In the genomic region with DNA sequence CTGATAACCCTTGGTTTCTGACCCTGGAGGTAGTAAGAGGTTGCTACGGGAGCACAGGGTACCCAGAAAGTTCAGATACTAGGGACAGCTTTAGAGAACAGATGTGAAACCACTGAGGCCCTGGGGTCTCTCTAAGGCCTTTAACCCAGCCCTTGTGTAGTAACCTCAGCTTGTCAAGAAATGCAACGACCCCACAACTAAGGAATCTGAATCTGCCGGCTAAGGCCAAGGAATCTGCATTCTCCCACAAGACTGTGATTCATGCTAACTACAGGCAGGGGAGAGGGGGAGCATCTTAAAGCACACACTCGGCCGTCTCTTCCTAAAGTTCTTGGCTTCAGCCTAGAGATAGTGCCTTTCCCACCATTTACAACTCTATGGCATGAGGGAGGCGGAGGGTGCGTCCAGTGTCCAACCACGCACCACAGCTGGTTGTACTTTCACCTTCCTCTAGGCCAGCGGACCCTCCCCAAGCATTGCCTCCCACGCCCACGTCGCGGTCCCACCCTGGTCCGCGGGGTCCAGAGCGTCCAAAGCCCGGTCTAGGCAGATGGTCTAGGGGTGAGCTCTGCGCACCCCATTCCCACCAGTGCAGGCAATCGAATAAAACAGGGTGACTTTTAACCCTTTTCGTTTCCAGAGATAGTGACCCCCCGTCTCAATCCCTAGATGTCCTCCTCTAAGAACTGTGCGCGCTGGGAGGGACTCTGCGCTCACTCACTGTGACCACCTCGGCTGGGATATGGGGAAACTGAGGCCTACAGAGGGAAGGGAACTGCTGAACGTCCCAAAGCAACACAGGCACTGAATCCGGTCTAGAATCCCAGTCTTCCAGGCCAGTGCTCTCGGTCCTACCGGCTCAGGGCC, we compare ENCODE assay signal across 8 cellular contexts. TPM values are rescaled to one million over a fixed set of nuclear protein-coding genes. Genes with fewer than 3 reads are reported as not detected.
DNase-seq lines count a peak whose midpoint lies in the region; ATAC-seq and TF ChIP-seq lines count a peak whose summit lies in the region.

No MANE protein-coding gene starts in this region.

- H3K4me1 ChIP-seq in stomach smooth muscle (ENCODE audit: control insufficient read depth, insufficient read depth, low read length) = peaks cover 35% of the 10 kb centered on the region

- DNase-seq in HL-60 (ENCODE audit: low read depth in 1 of 2, low spot score in 1 of 2) (no peak), astrocyte of the spinal cord (ENCODE audit: low read depth, low spot score) (no peak), NCI-H146 (lab: John Stamatoyannopoulos, UW) (no peak), omental fat pad (ENCODE audit: low spot score) (no peak), dermis blood vessel endothelial cell (no peak)

- no peak for TF ChIP-seq CTCF in HL-60 (IDR thresholded peaks at IDR 0.05; ENCODE audit: insufficient read depth, low read length)
- TF ChIP-seq CTCF in astrocyte of the spinal cord (IDR thresholded peaks at IDR 0.05; ENCODE audit: low read depth, low read length) = no peak
- no peak for TF ChIP-seq CTCF in omental fat pad (IDR thresholded peaks at IDR 0.05)

- no peaks in the 10 kb centered on the region for H3K36me3 ChIP-seq in stomach smooth muscle (ENCODE audit: control insufficient read depth in 2 of 2, insufficient read depth in 2 of 2, low read length in 2 of 2)

- ATAC-seq in omental fat pad (ENCODE audit: low FRiP score) (no peak), HG03025 (IDR thresholded peaks at IDR 0.05; ENCODE audit: low FRiP score, unreplicated experiment) (no peak)

- peak overlapping the region; percentile 50 to 73 for H3K9ac ChIP-seq in stomach smooth muscle (ENCODE audit: low read length in 2 of 2)

- H3K27ac ChIP-seq in HL-60 (replicated peaks) = no peak overlapping the region
- H3K27ac ChIP-seq in layer of hippocampus (ENCODE audit: low read depth, low read length) = peak overlapping the region; percentile 94
- H3K27ac ChIP-seq in stomach smooth muscle (ENCODE audit: low read length) = no peak overlapping the region

- no peaks in the 10 kb centered on the region for H3K9me3 ChIP-seq in stomach smooth muscle (ENCODE audit: control insufficient read depth in 2 of 2, low read length in 2 of 2)

- H3K27me3 ChIP-seq in HL-60 (ENCODE audit: insufficient read depth, poor library complexity, severe bottlenecking) = peaks cover 5% of the 10 kb centered on the region
- no peaks in the 10 kb centered on the region for H3K27me3 ChIP-seq in layer of hippocampus (ENCODE audit: control insufficient read depth, insufficient read depth, low read length)
- peaks cover 4 to 9% of the 10 kb centered on the region in 2 donors for H3K27me3 ChIP-seq in stomach smooth muscle (ENCODE audit: control insufficient read depth in 1 of 2, insufficient read depth in 2 of 2, low read length in 2 of 2)

- H3K4me3 ChIP-seq in HL-60 (replicated peaks; ENCODE audit: insufficient read depth, low read length) = peak overlapping the region; percentile 36
- peak overlapping the region; percentile 62 for H3K4me3 ChIP-seq in astrocyte of the spinal cord (ENCODE audit: low read depth, low read length)
- H3K4me3 ChIP-seq in stomach smooth muscle (ENCODE audit: low read length in 2 of 2) = peak overlapping the region; percentile 60 to 81

- in situ Hi-C loops in astrocyte of the spinal cord (cut with HindIII; ENCODE audit: low sequenced_read_pairs) = no loop called here

RNA-seq across cellular contexts. Expression of a gene that starts 0.7 kb away (rescaled TPM):
- total RNA-seq in omental fat pad = 10 to 100 TPM in 2 of 4 donors, 1 to 10 TPM in 2; 5.6 to 22.9 (median 11.0) TPM
- total RNA-seq in dermis blood vessel endothelial cell = 97.0 and 97.9 TPM in 2 replicates

RNA-seq across cellular contexts. Expression of a gene that starts 52.1 kb away (rescaled TPM):
- total RNA-seq in omental fat pad = 10 to 100 TPM; 11.8 to 18.8 (median 16.3) TPM
- 9.4 and 10.4 TPM in 2 replicates for total RNA-seq in dermis blood vessel endothelial cell
